ENCODE assay signal across 19 cellular contexts in genomic region chr11:44446341-44446712, GRCh38.
"Had no signal": no experiment of that assay in that cellular context is flagged by ENCODE, and none has a peak within 500 bp of the region (broad histone marks: within the 10 kb centered on the region; RNA-seq: fewer than 3 reads in every experiment).

No MANE protein-coding gene starts in this region.

- H3K27ac ChIP-seq: adrenal gland, prostate gland, tibial artery, vagina had no signal

- H3K27me3 ChIP-seq: adrenal gland, vagina had no signal

- H3K4me3 ChIP-seq: adrenal gland, prostate gland, tibial artery, vagina had no signal

- H3K36me3 ChIP-seq: adrenal gland, prostate gland, tibial artery, vagina had no signal

- H3K4me1 Mint-ChIP-seq: activated naive CD4-positive, alpha-beta T cell treated with anti-CD3 and anti-CD28 coated beads, Interleukin-2, amount 50 U/mL, for 24 hours had no signal

- H3K4me3 Mint-ChIP-seq: activated naive CD4-positive, alpha-beta T cell treated with anti-CD3 and anti-CD28 coated beads, Interleukin-2, amount 50 U/mL, for 24 hours; dendritic cell treated with granulocyte-macrophage colony-stimulating factor and Interleukin-4, amounts not matched to agents 40 ng/mL and 50 ng/mL, for 4 days; T-helper 1 cell treated with Interleukin-12 subunit alpha and Interleukin-12 subunit beta and Interleukin-4 antibody, amounts not matched to agents 30 μg/mL and 1 μg/mL, for 36 hours had no signal

- H3K4me1 ChIP-seq: adrenal gland, prostate gland, tibial artery, vagina had no signal

- DNase-seq: activated CD4-positive, alpha-beta T cell treated with anti-CD3 and anti-CD28 coated beads, Interleukin-2, amount 50 U/mL, for 1 hour; activated CD4-positive, CD25-positive, alpha-beta regulatory T cell treated with anti-CD3 and anti-CD28 coated beads, Interleukin-2, amount 50 U/mL, for 72 hours; activated gamma-delta T cell; adrenal gland; effector memory CD4-positive, alpha-beta T cell; foreskin fibroblast; glutamatergic neuron; hippocampal formation; kidney; right cardiac atrium; stimulated activated CD4-positive, alpha-beta T cell treated with anti-CD3 and anti-CD28 coated beads, Interleukin-2, amount 100 ng/mL, for 24 hours; stimulated activated naive CD4-positive, alpha-beta T cell treated with Interleukin-2 at 50 U/mL for 16 hours; substantia nigra had no signal

- H3K27ac Mint-ChIP-seq: activated naive CD4-positive, alpha-beta T cell treated with anti-CD3 and anti-CD28 coated beads, Interleukin-2, amount 50 U/mL, for 24 hours; dendritic cell treated with granulocyte-macrophage colony-stimulating factor and Interleukin-4, amounts not matched to agents 40 ng/mL and 50 ng/mL, for 4 days; T-helper 1 cell treated with Interleukin-12 subunit alpha and Interleukin-12 subunit beta and Interleukin-4 antibody, amounts not matched to agents 30 μg/mL and 1 μg/mL, for 36 hours had no signal

- H3K9me3 Mint-ChIP-seq: activated naive CD4-positive, alpha-beta T cell treated with anti-CD3 and anti-CD28 coated beads, Interleukin-2, amount 50 U/mL, for 24 hours; dendritic cell treated with granulocyte-macrophage colony-stimulating factor and Interleukin-4, amounts not matched to agents 40 ng/mL and 50 ng/mL, for 4 days had no signal

- H3K9me3 ChIP-seq: adrenal gland, prostate gland, tibial artery, vagina had no signal
